Comparison of ENCODE assay signal across 20 cellular contexts in genomic region chr2:23069156-23069555, GRCh38.
"Had no signal": no experiment of that assay in that cellular context is flagged by ENCODE, and none has a peak within 500 bp of the region (broad histone marks: within the 10 kb centered on the region; RNA-seq: fewer than 3 reads in every experiment).

No MANE protein-coding gene starts in this region.

- DNase-seq: activated B cell treated with CpG ODN at 0.5 μM for 24 hours; activated CD4-positive, alpha-beta memory T cell treated with anti-CD3 and anti-CD28 coated beads for 36 hours; activated CD4-positive, alpha-beta T cell treated with anti-CD3 and anti-CD28 coated beads, Interleukin-2, amount 10 ng/mL, durations not matched to agents 7 days and 5 days; activated CD8-positive, alpha-beta memory T cell treated with anti-CD3 and anti-CD28 coated beads for 24 hours; activated effector memory CD4-positive, alpha-beta T cell treated with anti-CD3 and anti-CD28 coated beads, Interleukin-2, amount 50 U/mL, for 16 hours; activated naive CD4-positive, alpha-beta T cell treated with Interleukin-2 at 50 U/mL for 16 hours; activated T-cell treated with anti-CD3 and anti-CD28 coated beads, Interleukin-2, amount 50 U/mL, for 4 hours; amygdala; KG1; NCI-H1694 treated with DMSO at 0.1 percent for 48 hours; NCI-H446; NCI-H524; NCI-H82; Right ventricle myocardium superior; SJCRH30; SK-N-SH; SW 1271 had no signal

- H3K36me3 ChIP-seq: SJCRH30 had no signal

- H3K4me2 ChIP-seq: SK-N-SH had no signal

- H3K4me3 ChIP-seq: SJCRH30 had no signal

- H3K9ac ChIP-seq: SK-N-SH had no signal

- FAIRE-seq: astrocyte, TTC549 had no signal

- ATAC-seq: activated T-cell treated with anti-CD3 and anti-CD28 coated beads, Interleukin-2, amount 50 U/mL, for 4 hours had no signal

- H3K27me3 ChIP-seq: SJCRH30 had no signal

- H3K27ac ChIP-seq: RWPE1, SJCRH30 had no signal

- H3K4me1 ChIP-seq: SJCRH30 had no signal
